In the genomic region with DNA sequence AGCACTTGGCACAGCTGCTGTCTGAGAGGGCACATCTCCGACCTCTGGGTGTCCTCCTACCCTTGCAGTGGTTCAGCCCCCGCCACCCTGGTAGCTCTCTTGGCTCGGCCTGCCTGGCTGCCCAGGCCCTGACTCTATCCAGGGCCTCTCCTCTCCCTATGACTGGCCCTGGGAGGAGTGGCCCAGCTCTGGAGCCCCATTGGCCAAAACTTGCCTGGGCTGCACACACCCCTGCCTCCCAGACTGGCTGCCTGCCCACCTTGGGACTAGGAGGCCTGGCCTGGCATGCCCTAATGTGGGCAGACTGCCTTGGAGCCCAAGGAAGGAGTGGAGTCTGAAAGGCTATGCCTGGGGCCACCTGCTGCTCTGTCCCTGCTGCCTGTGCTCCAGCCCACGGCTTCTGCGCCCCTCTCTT, we compare ENCODE assay signal across 8 cellular contexts. TPM values are rescaled to one million over a fixed set of nuclear protein-coding genes. Genes with fewer than 3 reads are reported as not detected.
A peak's percentile ranks its signal among the peaks of the same experiment; 100 is the strongest.
DNase-seq lines count a peak whose midpoint lies in the region; ATAC-seq, FAIRE-seq and TF ChIP-seq lines count a peak whose summit lies in the region.

No MANE protein-coding gene starts in this region.

- no peak overlapping the region for H3K27ac Mint-ChIP-seq in CD8-positive, alpha-beta T cell

- no peak overlapping the region for H2AFZ ChIP-seq in endothelial cell of umbilical vein (ENCODE audit: low read depth, low read length)

- DNase-seq in AG20443 (ENCODE audit: low spot score), result peak; percentile 99
- DNase-seq in NCI-H226, result peak; percentile 96
- DNase-seq in endothelial cell of umbilical vein (ENCODE audit: low read depth, low spot score), result peak; percentile 34
- DNase-seq in GDM1 (lab: John Stamatoyannopoulos, UW), result no peak
- no peak for DNase-seq in CD8-positive, alpha-beta T cell

- no peaks in the 10 kb centered on the region for H3K36me3 Mint-ChIP-seq in CD8-positive, alpha-beta T cell

- intact Hi-C loops in endothelial cell of umbilical vein (cut with micrococcal nuclease), result no loop called here
- intact Hi-C loops in CD8-positive, alpha-beta T cell (cut with DNase I, micrococcal nuclease), result loop anchor here in 1 of 2 experiments (5.0 kb wide), 1 partner anchor 39 kb away; no protein-coding TSS in a partner anchor

- no peaks in the 10 kb centered on the region for H3K27me3 Mint-ChIP-seq in CD8-positive, alpha-beta T cell (ENCODE audit: low read depth)

- peaks cover 3% of the 10 kb centered on the region for H3K4me1 ChIP-seq in endothelial cell of umbilical vein (ENCODE audit: control insufficient read depth, extremely low read depth, insufficient read depth, low read length)
- H3K4me1 ChIP-seq in mucosa of rectum (ENCODE audit: control insufficient read depth in 2 of 2, insufficient read depth in 2 of 2, low read length in 2 of 2), result peaks cover 5 to 9% of the 10 kb centered on the region in 2 donors
- no peaks in the 10 kb centered on the region for H3K4me1 ChIP-seq in CD8-positive, alpha-beta T cell (ENCODE audit: insufficient read depth, low read length)

- BruUV-seq in endothelial cell of umbilical vein (replicated peaks; lab: Mats Ljungman, UMichigan), result no TSS peak

- H3K4me3 Mint-ChIP-seq in CD8-positive, alpha-beta T cell, result no peak overlapping the region

- no peaks in the 10 kb centered on the region for H3K79me2 ChIP-seq in endothelial cell of umbilical vein (ENCODE audit: control insufficient read depth, insufficient read depth, low read length)

- no peak overlapping the region for H3K9ac ChIP-seq in endothelial cell of umbilical vein (replicated peaks; ENCODE audit: extremely low read depth, insufficient read depth, low read length)
- H3K9ac ChIP-seq in mucosa of rectum (ENCODE audit: low read depth in 1 of 2, low read length in 2 of 2), result peak overlapping the region in 1 of 2 donors; percentile 56

- POLR2A ChIA-PET in endothelial cell of umbilical vein (lab: Charles Lee), result interaction anchor here (0.6 kb wide), 1 partner anchor 11 kb away, joined by 7 read pairs; no protein-coding TSS in a partner anchor
- POLR2A ChIA-PET in CD8-positive, alpha-beta T cell (lab: Charles Lee), result no interaction called here

- H3K4me3 ChIP-seq in endothelial cell of umbilical vein (replicated peaks in 1 of 3; ENCODE audit: insufficient read depth in 1 of 3, low read depth in 1 of 3, low read length in 3 of 3) (no peak overlapping the region), mucosa of rectum (ENCODE audit: low read length in 2 of 2) (no peak overlapping the region)
- no peak overlapping the region for H3K4me3 ChIP-seq in CD8-positive, alpha-beta T cell (ENCODE audit: low read depth, low read length)

- no peak for TF ChIP-seq POLR2A in endothelial cell of umbilical vein (IDR thresholded peaks at IDR 0.05; ENCODE audit: low read depth, low read length)

- H3K36me3 ChIP-seq in endothelial cell of umbilical vein (ENCODE audit: control insufficient read depth in 2 of 2, extremely low read depth in 1 of 2, insufficient read depth in 2 of 2, low read length in 2 of 2) (no peaks in the 10 kb centered on the region), mucosa of rectum (ENCODE audit: control insufficient read depth in 2 of 2, insufficient read depth in 2 of 2, low read length in 2 of 2) (peaks cover 12 to 15% of the 10 kb centered on the region in 2 donors)
- no peaks in the 10 kb centered on the region for H3K36me3 ChIP-seq in CD8-positive, alpha-beta T cell (ENCODE audit: insufficient read depth, low read length)

- no peak for FAIRE-seq in endothelial cell of umbilical vein (lab: Jason Lieb, UNC)

- no peaks in the 10 kb centered on the region for H3K4me1 Mint-ChIP-seq in CD8-positive, alpha-beta T cell (ENCODE audit: low read depth)

- H3K9me1 ChIP-seq in endothelial cell of umbilical vein (replicated peaks; ENCODE audit: control insufficient read depth, extremely low read depth, insufficient read depth, low read length), result no peaks in the 10 kb centered on the region

- CTCF ChIA-PET in endothelial cell of umbilical vein (lab: Charles Lee), result interaction anchor here (0.5 to 1.3 kb wide), 3 partner anchors 9 to 1871 kb away, joined by 3 to 4 read pairs (median 3); no protein-coding TSS in a partner anchor
- CTCF ChIA-PET in CD8-positive, alpha-beta T cell (lab: Charles Lee), result no interaction called here

- no peak overlapping the region for H3K4me2 ChIP-seq in endothelial cell of umbilical vein (ENCODE audit: insufficient read depth, low read length)

- ATAC-seq in GM18498 (IDR thresholded peaks at IDR 0.05; ENCODE audit: unreplicated experiment), result no peak
- ATAC-seq in CD8-positive, alpha-beta T cell, result no peak
- ATAC-seq in HG02884 (IDR thresholded peaks at IDR 0.05; ENCODE audit: unreplicated experiment), result no peak

- no peaks in the 10 kb centered on the region for H3K27me3 ChIP-seq in endothelial cell of umbilical vein (ENCODE audit: control insufficient read depth in 2 of 2, insufficient read depth in 2 of 2, low read length in 2 of 2)
- no peaks in the 10 kb centered on the region for H3K27me3 ChIP-seq in mucosa of rectum (ENCODE audit: control insufficient read depth in 2 of 2, insufficient read depth in 2 of 2, low read length in 2 of 2)
- no peaks in the 10 kb centered on the region for H3K27me3 ChIP-seq in CD8-positive, alpha-beta T cell (ENCODE audit: insufficient read depth, low read length)

- no peak for TF ChIP-seq CTCF in endothelial cell of umbilical vein (IDR thresholded peaks at IDR 0.05; ENCODE audit: extremely low read depth in 1 of 2, insufficient read depth in 1 of 2, low read depth in 1 of 2, low read length in 2 of 2)
- no peak for TF ChIP-seq CTCF in CD8-positive, alpha-beta T cell (IDR thresholded peaks at IDR 0.05)

- H4K20me1 ChIP-seq in endothelial cell of umbilical vein (replicated peaks; ENCODE audit: control insufficient read depth, extremely low read depth, insufficient read depth, low read length), result no peaks in the 10 kb centered on the region

- no peaks in the 10 kb centered on the region for H3K9me3 Mint-ChIP-seq in CD8-positive, alpha-beta T cell

- no peak overlapping the region for H3K27ac ChIP-seq in endothelial cell of umbilical vein (ENCODE audit: insufficient read depth, low read depth, low read length)
- peak overlapping the region; percentile 56 to 71 for H3K27ac ChIP-seq in mucosa of rectum (ENCODE audit: low read depth in 2 of 2, low read length in 2 of 2)
- H3K27ac ChIP-seq in CD8-positive, alpha-beta T cell (ENCODE audit: low read depth, low read length), result no peak overlapping the region

- dilution Hi-C loops in endothelial cell of umbilical vein (cut with MboI; ENCODE audit: extremely low pct_ligation_motif_present, low sequenced_read_pairs), result no loop called here

- H3K9me3 ChIP-seq in endothelial cell of umbilical vein (replicated peaks; ENCODE audit: control insufficient read depth, insufficient read depth, low read length) (no peaks in the 10 kb centered on the region), mucosa of rectum (ENCODE audit: control insufficient read depth in 2 of 2, low read length in 2 of 2) (no peaks in the 10 kb centered on the region)
- H3K9me3 ChIP-seq in CD8-positive, alpha-beta T cell (ENCODE audit: low read length), result no peaks in the 10 kb centered on the region

TF ChIP-seq in endothelial cell of umbilical vein, 7 proteins besides CTCF, POLR2A, EP300 and RAD21 (continues in another document):
- TF ChIP-seq, protein P1, sequence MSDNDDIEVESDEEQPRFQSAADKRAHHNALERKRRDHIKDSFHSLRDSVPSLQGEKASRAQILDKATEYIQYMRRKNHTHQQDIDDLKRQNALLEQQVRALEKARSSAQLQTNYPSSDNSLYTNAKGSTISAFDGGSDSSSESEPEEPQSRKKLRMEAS (IDR thresholded peaks at IDR 0.05; ENCODE audit: insufficient read depth, insufficient read length), result no peak
- TF ChIP-seq EZH2 (IDR thresholded peaks at IDR 0.05; ENCODE audit: borderline replicate concordance, low read depth, low read length, severe bottlenecking) (no peak), MYC (IDR thresholded peaks at IDR 0.05; ENCODE audit: low read depth, low read length) (no peak), GATA2 (IDR thresholded peaks at IDR 0.05; ENCODE audit: insufficient read depth, insufficient read length, low read depth, low read length) (no peak), POLR2AphosphoS5 (IDR thresholded peaks at IDR 0.05; ENCODE audit: insufficient read depth, low read depth, low read length) (no peak), FOS (IDR thresholded peaks at IDR 0.05; ENCODE audit: borderline replicate concordance, insufficient read depth, low read length) (no peak)

RNA-seq across cellular contexts. Expression of a gene that starts 33.6 kb away (rescaled TPM):
- 5.4 and 5.7 TPM in 2 replicates for total RNA-seq in endothelial cell of umbilical vein
- polyA plus RNA-seq in endothelial cell of umbilical vein, result 4.5 and 5.5 TPM in 2 replicates
- 3.3 and 3.5 TPM in 2 replicates for polyA plus RNA-seq in endothelial cell of umbilical vein (2011; cell fraction: cytosol; rRNA removed)
- 7.3 and 7.8 TPM in 2 replicates for polyA plus RNA-seq in endothelial cell of umbilical vein (2011; cell fraction: nucleus; rRNA removed)
- polyA plus RNA-seq in endothelial cell of umbilical vein (2012), result 2.0 and 3.1 TPM in 2 replicates
- 6.0 and 6.7 TPM in 2 replicates for polyA minus RNA-seq in endothelial cell of umbilical vein
- 3.2 TPM for polyA minus RNA-seq in endothelial cell of umbilical vein (2011; cell fraction: cytosol; rRNA and poly(A)+ RNA removed)
- polyA minus RNA-seq in endothelial cell of umbilical vein (2011; cell fraction: nucleus; rRNA and poly(A)+ RNA removed), result 5.7 and 6.1 TPM in 2 replicates
- under 1 TPM; 0.14 to 0.27 TPM for total RNA-seq in CD8-positive, alpha-beta T cell

RNA-seq across cellular contexts. Expression of a gene that starts 41.7 kb away (rescaled TPM):
- not detected in 2 replicates for total RNA-seq in endothelial cell of umbilical vein
- polyA plus RNA-seq in endothelial cell of umbilical vein, result not detected in 2 replicates
- polyA plus RNA-seq in endothelial cell of umbilical vein (2011; cell fraction: cytosol; rRNA removed), result not detected in 2 replicates
- polyA plus RNA-seq in endothelial cell of umbilical vein (2011; cell fraction: nucleus; rRNA removed), result not detected in 2 replicates
- polyA plus RNA-seq in endothelial cell of umbilical vein (2012), result not detected in 2 replicates
- not detected in 2 replicates for polyA minus RNA-seq in endothelial cell of umbilical vein
- polyA minus RNA-seq in endothelial cell of umbilical vein (2011; cell fraction: cytosol; rRNA and poly(A)+ RNA removed), result not detected
- not detected in 2 replicates for polyA minus RNA-seq in endothelial cell of umbilical vein (2011; cell fraction: nucleus; rRNA and poly(A)+ RNA removed)
- not detected for total RNA-seq in CD8-positive, alpha-beta T cell

RNA-seq across cellular contexts. Expression of a gene that starts 60.0 kb away (rescaled TPM):
- 0.24 TPM in 1 of 2 replicates, not detected in the other for total RNA-seq in endothelial cell of umbilical vein
- 0.06 and 0.08 TPM in 2 replicates for polyA plus RNA-seq in endothelial cell of umbilical vein
- polyA plus RNA-seq in endothelial cell of umbilical vein (2011; cell fraction: cytosol; rRNA removed), result not detected in 2 replicates
- polyA plus RNA-seq in endothelial cell of umbilical vein (2011; cell fraction: nucleus; rRNA removed), result 0.32 and 0.64 TPM in 2 replicates
- 0.18 TPM in 1 of 2 replicates, not detected in the other for polyA plus RNA-seq in endothelial cell of umbilical vein (2012)
- 0.05 and 0.08 TPM in 2 replicates for polyA minus RNA-seq in endothelial cell of umbilical vein
- not detected for polyA minus RNA-seq in endothelial cell of umbilical vein (2011; cell fraction: cytosol; rRNA and poly(A)+ RNA removed)
- 0.29 and 0.67 TPM in 2 replicates for polyA minus RNA-seq in endothelial cell of umbilical vein (2011; cell fraction: nucleus; rRNA and poly(A)+ RNA removed)
- total RNA-seq in CD8-positive, alpha-beta T cell, result not detected

Comparison
In these comparisons a context has a peak if more than half of its experiments do, and no peak if none do; other contexts are left out.
1. DNase-seq: peak in AG20443 (single experiment), NCI-H226 (single experiment) and endothelial cell of umbilical vein (single experiment); none in GDM1 (single experiment) and CD8-positive, alpha-beta T cell (0 of 7).
2. H3K27ac ChIP-seq: peak in mucosa of rectum (2 of 2); none in endothelial cell of umbilical vein (single experiment) and CD8-positive, alpha-beta T cell (single experiment).